In genomic region chr3:33874815-33875214, GRCh38 we compare ENCODE assay signal across 28 cellular contexts.
"Had no signal": no experiment of that assay in that cellular context is flagged by ENCODE, and none has a peak within 500 bp of the region (broad histone marks: within the 10 kb centered on the region; RNA-seq: fewer than 3 reads in every experiment).

No MANE protein-coding gene starts in this region.

- H3K9me3 Mint-ChIP-seq: stimulated activated effector memory CD8-positive, alpha-beta T cell treated with anti-CD3 and anti-CD28 coated beads, Interleukin-12 subunit alpha, Interleukin-12 subunit beta, amount 100 ng/mL, for 72 hours; stimulated activated naive B cell treated with anti-CD40 and anti-IgM and Interleukin-4, amounts not matched to agents 10 μg/mL and 1 μg/mL and 100 μg/mL, for 72 hours; stimulated activated naive CD8-positive, alpha-beta T cell treated with anti-CD3 and anti-CD28 coated beads, Interleukin-15, amount 100 ng/mL, for 72 hours; stimulated activated naive CD8-positive, alpha-beta T cell treated with anti-CD3 and anti-CD28 coated beads, Interleukin-15, Interleukin-2, amounts not matched to agents 100 ng/mL and 50 ng/mL, for 24 hours; type B pancreatic cell had no signal

- H3K36me3 ChIP-seq: suprapubic skin, thoracic aorta, thyroid gland, transverse colon, upper lobe of right lung, uterus, vagina had no signal

- DNase-seq: stimulated activated CD4-positive, alpha-beta T cell treated with anti-CD3 and anti-CD28 coated beads, Interleukin-2, amount 100 ng/mL, for 48 hours; stimulated activated CD4-positive, alpha-beta T cell treated with anti-CD3 and anti-CD28 coated beads, Interleukin-4, amount 100 ng/mL, for 1 hour; stimulated activated CD4-positive, alpha-beta T cell treated with anti-CD3 and anti-CD28 coated beads, Interleukin-4, amount 100 ng/mL, for 24 hours; stimulated activated CD4-positive, alpha-beta T cell treated with anti-CD3 and anti-CD28 coated beads, Interleukin-4, amount 100 ng/mL, for 4 hours; stimulated activated CD8-positive, alpha-beta memory T cell treated with anti-CD3 and anti-CD28 coated beads, Interleukin-4, amount 100 ng/mL, for 48 hours; stimulated activated naive B cell treated with anti-CD40 and anti-IgM and Interleukin-4, amounts not matched to agents 10 μg/mL and 1 μg/mL and 100 μg/mL, for 72 hours; stimulated activated naive CD4-positive, alpha-beta T cell; stimulated activated naive CD4-positive, alpha-beta T cell treated with Interleukin-2 at 50 U/mL for 16 hours; stimulated activated naive CD8-positive, alpha-beta T cell treated with anti-CD3 and anti-CD28 coated beads, Interleukin-15, amount 100 ng/mL, for 72 hours; stimulated activated naive CD8-positive, alpha-beta T cell treated with anti-CD3 and anti-CD28 coated beads, Interleukin-15, Interleukin-2, amounts not matched to agents 100 U/mL and 50 U/mL, for 24 hours; stomach; substantia nigra; testis; thyroid gland; tibial artery; transverse colon; trophoblast cell; upper lobe of left lung; upper lobe of right lung; uterus had no signal

- H3K27me3 Mint-ChIP-seq: stimulated activated memory B cell treated with anti-CD40 and anti-IgM and Interleukin-4, amounts not matched to agents 10 μg/mL and 1 μg/mL and 100 μg/mL, for 72 hours; stimulated activated naive B cell treated with anti-CD40 and anti-IgM and Interleukin-4, amounts not matched to agents 10 μg/mL and 1 μg/mL and 100 μg/mL, for 72 hours; stimulated activated naive CD8-positive, alpha-beta T cell treated with anti-CD3 and anti-CD28 coated beads, Interleukin-15, amount 100 ng/mL, for 72 hours; stimulated activated naive CD8-positive, alpha-beta T cell treated with anti-CD3 and anti-CD28 coated beads, Interleukin-15, Interleukin-2, amounts not matched to agents 100 ng/mL and 50 ng/mL, for 24 hours; type B pancreatic cell had no signal

- H3K4me1 Mint-ChIP-seq: stimulated activated effector memory CD8-positive, alpha-beta T cell treated with anti-CD3 and anti-CD28 coated beads, Interleukin-12 subunit alpha, Interleukin-12 subunit beta, amount 100 ng/mL, for 72 hours; stimulated activated memory B cell treated with anti-CD40 and anti-IgM and Interleukin-4, amounts not matched to agents 10 μg/mL and 1 μg/mL and 100 μg/mL, for 72 hours had no signal

- H3K27me3 ChIP-seq: stomach, suprapubic skin, testis, thyroid gland, tibial artery, tibial nerve, transverse colon, upper lobe of left lung, upper lobe of right lung, uterus, vagina had no signal

- H3K4me3 Mint-ChIP-seq: stimulated activated effector memory CD8-positive, alpha-beta T cell treated with anti-CD3 and anti-CD28 coated beads, Interleukin-12 subunit alpha, Interleukin-12 subunit beta, amount 100 ng/mL, for 72 hours; stimulated activated memory B cell treated with anti-CD40 and anti-IgM and Interleukin-4, amounts not matched to agents 10 μg/mL and 1 μg/mL and 100 μg/mL, for 72 hours; stimulated activated naive B cell treated with anti-CD40 and anti-IgM and Interleukin-4, amounts not matched to agents 10 μg/mL and 1 μg/mL and 100 μg/mL, for 72 hours; stimulated activated naive CD8-positive, alpha-beta T cell treated with anti-CD3 and anti-CD28 coated beads, Interleukin-15, amount 100 ng/mL, for 72 hours; stimulated activated naive CD8-positive, alpha-beta T cell treated with anti-CD3 and anti-CD28 coated beads, Interleukin-15, Interleukin-2, amounts not matched to agents 100 ng/mL and 50 ng/mL, for 24 hours; type B pancreatic cell had no signal

- H3K36me3 Mint-ChIP-seq: stimulated activated effector memory CD8-positive, alpha-beta T cell treated with anti-CD3 and anti-CD28 coated beads, Interleukin-12 subunit alpha, Interleukin-12 subunit beta, amount 100 ng/mL, for 72 hours had no signal

- H3K27ac ChIP-seq: stomach, suprapubic skin, testis, thoracic aorta, thyroid gland, tibial artery, tibial nerve, transverse colon, upper lobe of left lung, upper lobe of right lung, uterus, vagina had no signal

- ATAC-seq: stimulated activated effector memory CD8-positive, alpha-beta T cell treated with anti-CD3 and anti-CD28 coated beads, Interleukin-12 subunit alpha, Interleukin-12 subunit beta, amount 100 ng/mL, for 72 hours; stimulated activated memory B cell treated with anti-CD40 and anti-IgM and Interleukin-4, amounts not matched to agents 10 μg/mL and 1 μg/mL and 100 μg/mL, for 72 hours; stimulated activated naive B cell treated with anti-CD40 and anti-IgM and Interleukin-4, amounts not matched to agents 10 μg/mL and 1 μg/mL and 100 μg/mL, for 72 hours; stimulated activated naive CD8-positive, alpha-beta T cell treated with anti-CD3 and anti-CD28 coated beads, Interleukin-15, amount 100 ng/mL, for 72 hours; stimulated activated naive CD8-positive, alpha-beta T cell treated with anti-CD3 and anti-CD28 coated beads, Interleukin-15, Interleukin-2, amounts not matched to agents 100 U/mL and 50 U/mL, for 24 hours; upper lobe of right lung had no signal

- H3K27ac Mint-ChIP-seq: stimulated activated effector memory CD8-positive, alpha-beta T cell treated with anti-CD3 and anti-CD28 coated beads, Interleukin-12 subunit alpha, Interleukin-12 subunit beta, amount 100 ng/mL, for 72 hours; stimulated activated memory B cell treated with anti-CD40 and anti-IgM and Interleukin-4, amounts not matched to agents 10 μg/mL and 1 μg/mL and 100 μg/mL, for 72 hours; stimulated activated naive B cell treated with anti-CD40 and anti-IgM and Interleukin-4, amounts not matched to agents 10 μg/mL and 1 μg/mL and 100 μg/mL, for 72 hours; stimulated activated naive CD8-positive, alpha-beta T cell treated with anti-CD3 and anti-CD28 coated beads, Interleukin-15, amount 100 ng/mL, for 72 hours; stimulated activated naive CD8-positive, alpha-beta T cell treated with anti-CD3 and anti-CD28 coated beads, Interleukin-15, Interleukin-2, amounts not matched to agents 100 ng/mL and 50 ng/mL, for 24 hours; type B pancreatic cell had no signal

- H3K9me3 ChIP-seq: stomach, suprapubic skin, testis, thoracic aorta, thyroid gland, tibial artery, tibial nerve, transverse colon, upper lobe of left lung, upper lobe of right lung, uterus, vagina had no signal

- H3K4me3 ChIP-seq: stomach, suprapubic skin, testis, thoracic aorta, thyroid gland, tibial artery, tibial nerve, transverse colon, upper lobe of left lung, upper lobe of right lung, uterus, vagina had no signal

- H3K4me1 ChIP-seq: stomach, suprapubic skin, testis, thyroid gland, tibial artery, tibial nerve, transverse colon, upper lobe of left lung, upper lobe of right lung, uterus, vagina had no signal
